8 cellular contexts compared by ENCODE assay signal in the genomic region with DNA sequence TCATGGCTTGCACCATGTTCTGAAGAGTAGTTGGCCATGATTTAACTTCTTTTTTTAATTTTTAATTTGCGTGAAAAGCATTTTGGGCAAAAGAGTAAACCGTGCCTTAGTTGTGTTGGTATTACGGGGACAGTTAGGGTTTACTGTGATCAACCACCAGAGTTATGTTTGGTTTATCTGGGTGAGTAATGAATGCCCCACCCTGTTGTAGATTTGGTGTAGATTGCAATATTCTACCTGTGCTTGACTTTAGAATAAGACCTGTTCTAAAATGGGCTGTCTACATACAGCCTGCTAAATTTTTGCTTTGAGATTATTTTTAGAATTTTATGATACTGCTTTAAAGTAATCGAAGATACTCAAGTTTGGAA. TPM values are rescaled to one million over a fixed set of nuclear protein-coding genes. Genes with fewer than 3 reads are reported as not detected.
A peak's percentile ranks its signal among the peaks of the same experiment; 100 is the strongest.
DNase-seq lines count a peak whose midpoint lies in the region; ATAC-seq and TF ChIP-seq lines count a peak whose summit lies in the region.

No MANE protein-coding gene starts in this region.

- no peaks in the 10 kb centered on the region for H3K9me3 Mint-ChIP-seq in CD8-positive, alpha-beta T cell
- H3K9me3 Mint-ChIP-seq in chondrocyte (ENCODE audit: low read depth) (no peaks in the 10 kb centered on the region), naive B cell (no peaks in the 10 kb centered on the region)

- no peaks in the 10 kb centered on the region for H3K36me3 ChIP-seq in CD8-positive, alpha-beta T cell (ENCODE audit: insufficient read depth, low read length)

- intact Hi-C loops in CD8-positive, alpha-beta T cell (cut with DNase I, micrococcal nuclease): loop anchor here (1.0 to 5.0 kb wide), 6 partner anchors 36 to 1348 kb away; a partner anchor contains a TSS

- H3K27me3 Mint-ChIP-seq in CD8-positive, alpha-beta T cell (ENCODE audit: low read depth): no peaks in the 10 kb centered on the region
- H3K27me3 Mint-ChIP-seq in chondrocyte (ENCODE audit: low read depth): no peaks in the 10 kb centered on the region
- H3K27me3 Mint-ChIP-seq in naive B cell: peaks cover 0 to 4% (median 0%) of the 10 kb centered on the region in 3 donors

- no peak for TF ChIP-seq CTCF in CD8-positive, alpha-beta T cell (IDR thresholded peaks at IDR 0.05)
- TF ChIP-seq CTCF in chondrocyte (IDR thresholded peaks at IDR 0.05): no peak

- no peaks in the 10 kb centered on the region for H3K27me3 ChIP-seq in CD8-positive, alpha-beta T cell (ENCODE audit: insufficient read depth, low read length)

- POLR2A ChIA-PET in CD8-positive, alpha-beta T cell (lab: Charles Lee): interaction anchor here (1.7 to 2.1 kb wide), 2 partner anchors 91 to 666 kb away, joined by 7 to 11 read pairs; a partner anchor contains a TSS

- peak overlapping the region; percentile 69 for H3K27ac ChIP-seq in CD8-positive, alpha-beta T cell (ENCODE audit: low read depth, low read length)

- peaks cover 55% of the 10 kb centered on the region for H3K4me1 Mint-ChIP-seq in CD8-positive, alpha-beta T cell (ENCODE audit: low read depth)
- H3K4me1 Mint-ChIP-seq in chondrocyte (ENCODE audit: low read depth): peaks cover 47% of the 10 kb centered on the region
- peaks cover 25 to 49% (median 26%) of the 10 kb centered on the region in 3 donors for H3K4me1 Mint-ChIP-seq in naive B cell

- peak overlapping the region; percentile 49 for H3K4me3 ChIP-seq in CD8-positive, alpha-beta T cell (ENCODE audit: low read depth, low read length)

- CTCF ChIA-PET in CD8-positive, alpha-beta T cell (lab: Charles Lee): no interaction called here

- peak overlapping the region; percentile 95 for H3K4me3 Mint-ChIP-seq in CD8-positive, alpha-beta T cell
- H3K4me3 Mint-ChIP-seq in chondrocyte (ENCODE audit: unreplicated experiment) (peak overlapping the region; percentile 87), naive B cell (peak overlapping the region; percentile 87 to 99 (median 96))

- no peaks in the 10 kb centered on the region for H3K9me3 ChIP-seq in CD8-positive, alpha-beta T cell (ENCODE audit: low read length)

- peak in 1 of 7 experiments; percentile 6 for DNase-seq in CD8-positive, alpha-beta T cell
- DNase-seq in M059J (ENCODE audit: low read depth): peak; percentile 43
- DNase-seq in chondrocyte (ENCODE audit: low spot score): no peak
- DNase-seq in naive B cell: no peak
- DNase-seq in hypothalamus (lab: John Stamatoyannopoulos, UW): no peak
- DNase-seq in inferior parietal cortex (ENCODE audit: extremely low spot score): no peak
- DNase-seq in stimulated activated CD4-positive, alpha-beta T cell treated with anti-CD3 and anti-CD28 coated beads, Interleukin-12 subunit alpha, Interleukin-12 subunit beta, amount 100 ng/mL, for 4 hours: no peak

- no peak for ATAC-seq in CD8-positive, alpha-beta T cell
- ATAC-seq in naive B cell (ENCODE audit: low read depth in 2 of 2): no peak
- no peak for ATAC-seq in HG02884 (IDR thresholded peaks at IDR 0.05; ENCODE audit: unreplicated experiment)

- H3K36me3 Mint-ChIP-seq in CD8-positive, alpha-beta T cell: peaks cover 4% of the 10 kb centered on the region
- H3K36me3 Mint-ChIP-seq in chondrocyte (ENCODE audit: low read depth) (no peaks in the 10 kb centered on the region), naive B cell (no peaks in the 10 kb centered on the region)

- H3K27ac Mint-ChIP-seq in CD8-positive, alpha-beta T cell: peak overlapping the region; percentile 94
- H3K27ac Mint-ChIP-seq in chondrocyte (ENCODE audit: unreplicated experiment) (peak overlapping the region; percentile 92), naive B cell (peak overlapping the region in 5 of 6 donors; percentile 85 to 97 (median 96))

- H3K4me1 ChIP-seq in CD8-positive, alpha-beta T cell (ENCODE audit: insufficient read depth, low read length): peaks cover 50% of the 10 kb centered on the region

RNA-seq across cellular contexts. Expression of a gene that starts 1.4 kb away (rescaled TPM):
- 10 to 100 TPM; 49.8 to 54.7 TPM for total RNA-seq in CD8-positive, alpha-beta T cell
- 13.4 and 23.2 TPM in 2 replicates for total RNA-seq in M059J (2014; rRNA removed; shearing (Covaris generic))
- total RNA-seq in chondrocyte: 47.2 to 58.9 TPM (median 58.5 TPM) in 3 replicates
- 10 to 100 TPM in 5 of 6 donors, 1 to 10 TPM in 1; 9.7 to 19.7 (median 13.3) TPM for polyA plus RNA-seq in naive B cell (ENCODE audit: low read depth in 6 of 6)
